Comparison of ENCODE assay signal across 10 cellular contexts in genomic region chr13:98998831-98999634, GRCh38. TPM values are rescaled to one million over a fixed set of nuclear protein-coding genes. Genes with fewer than 3 reads are reported as not detected.
A peak's percentile ranks its signal among the peaks of the same experiment; 100 is the strongest.
DNase-seq lines count a peak whose midpoint lies in the region; ATAC-seq lines count a peak whose summit lies in the region.
"Had no signal": no experiment of that assay in that cellular context is flagged by ENCODE, and none has a peak within 500 bp of the region (broad histone marks: within the 10 kb centered on the region; RNA-seq: fewer than 3 reads in every experiment).

No MANE protein-coding gene starts in this region.

- peak overlapping the region; percentile 11 for H3K27ac ChIP-seq in subcutaneous abdominal adipose tissue (ENCODE audit: low read depth, low read length)

- no peaks in the 10 kb centered on the region for H3K9me3 Mint-ChIP-seq in activated CD8-positive, alpha-beta memory T cell treated with anti-CD3 and anti-CD28 coated beads, Interleukin-2, amount 10 ng/mL, durations not matched to agents 7 days and 5 days (ENCODE audit: low read depth)
- H3K9me3 Mint-ChIP-seq in activated CD4-positive, alpha-beta memory T cell treated with anti-CD3 and anti-CD28 coated beads for 36 hours: no peaks in the 10 kb centered on the region

- ATAC-seq in activated CD8-positive, alpha-beta memory T cell treated with anti-CD3 and anti-CD28 coated beads, Interleukin-2, amount 10 ng/mL, durations not matched to agents 7 days and 5 days: peak; percentile 63
- ATAC-seq in GM19397 (IDR thresholded peaks at IDR 0.05; ENCODE audit: unreplicated experiment): no peak

- no peak overlapping the region for H3K4me3 ChIP-seq in subcutaneous abdominal adipose tissue (ENCODE audit: low read depth in 1 of 5, low read length in 5 of 5)
- H3K4me3 ChIP-seq in H7 (ENCODE audit: insufficient read depth, low read depth, low read length): no peak overlapping the region
- H3K4me3 ChIP-seq: tibial nerve had no signal

- no peak overlapping the region for H3K9ac ChIP-seq in subcutaneous abdominal adipose tissue (ENCODE audit: low read length in 5 of 5)

- H3K27ac Mint-ChIP-seq in activated CD8-positive, alpha-beta memory T cell treated with anti-CD3 and anti-CD28 coated beads, Interleukin-2, amount 10 ng/mL, durations not matched to agents 7 days and 5 days: no peak overlapping the region
- peak overlapping the region; percentile 76 for H3K27ac Mint-ChIP-seq in activated CD4-positive, alpha-beta memory T cell treated with anti-CD3 and anti-CD28 coated beads for 36 hours

- no peaks in the 10 kb centered on the region for H3K36me3 Mint-ChIP-seq in activated CD8-positive, alpha-beta memory T cell treated with anti-CD3 and anti-CD28 coated beads, Interleukin-2, amount 10 ng/mL, durations not matched to agents 7 days and 5 days
- no peaks in the 10 kb centered on the region for H3K36me3 Mint-ChIP-seq in activated CD4-positive, alpha-beta memory T cell treated with anti-CD3 and anti-CD28 coated beads for 36 hours

- no peaks in the 10 kb centered on the region for H3K27me3 Mint-ChIP-seq in activated CD8-positive, alpha-beta memory T cell treated with anti-CD3 and anti-CD28 coated beads, Interleukin-2, amount 10 ng/mL, durations not matched to agents 7 days and 5 days
- no peaks in the 10 kb centered on the region for H3K27me3 Mint-ChIP-seq in activated CD4-positive, alpha-beta memory T cell treated with anti-CD3 and anti-CD28 coated beads for 36 hours

- H3K27me3 ChIP-seq in subcutaneous abdominal adipose tissue (ENCODE audit: control insufficient read depth in 5 of 5, insufficient read depth in 4 of 5, low read length in 5 of 5) (peaks cover 0 to 8% (median 0%) of the 10 kb centered on the region in 5 donors), H7 (ENCODE audit: control insufficient read depth, insufficient read depth, low read length) (no peaks in the 10 kb centered on the region)
- H3K27me3 ChIP-seq: tibial nerve had no signal

- POLR2A ChIA-PET in activated CD4-positive, alpha-beta memory T cell treated with anti-CD3 and anti-CD28 coated beads for 36 hours (lab: Charles Lee): no interaction called here

- no peak overlapping the region for H3K4me3 Mint-ChIP-seq in activated CD8-positive, alpha-beta memory T cell treated with anti-CD3 and anti-CD28 coated beads, Interleukin-2, amount 10 ng/mL, durations not matched to agents 7 days and 5 days
- H3K4me3 Mint-ChIP-seq in activated CD4-positive, alpha-beta memory T cell treated with anti-CD3 and anti-CD28 coated beads for 36 hours: peak overlapping the region; percentile 31

- DNase-seq in activated CD8-positive, alpha-beta memory T cell treated with anti-CD3 and anti-CD28 coated beads, Interleukin-2, amount 10 ng/mL, durations not matched to agents 7 days and 5 days: peak; percentile 47
- DNase-seq in activated CD8-positive, alpha-beta memory T cell treated with anti-CD3 and anti-CD28 coated beads for 24 hours: no peak
- DNase-seq in activated CD4-positive, alpha-beta memory T cell treated with anti-CD3 and anti-CD28 coated beads for 36 hours: peak; percentile 56
- DNase-seq in glomerular visceral epithelial cell (ENCODE audit: extremely low spot score) (peak; percentile 59), NCI-H510A treated with DMSO at 0.1 percent for 48 hours (lab: John Stamatoyannopoulos, UW) (no peak), H7 (no peak)
- DNase-seq: nucleus accumbens had no signal

- CTCF ChIA-PET in activated CD8-positive, alpha-beta memory T cell treated with anti-CD3 and anti-CD28 coated beads, Interleukin-2, amount 10 ng/mL, durations not matched to agents 7 days and 5 days (lab: Charles Lee): no interaction called here
- CTCF ChIA-PET in activated CD4-positive, alpha-beta memory T cell treated with anti-CD3 and anti-CD28 coated beads for 36 hours (lab: Charles Lee): interaction anchor here (0.9 kb wide), 1 partner anchor 30 kb away, joined by 3 read pairs; no protein-coding TSS in a partner anchor

- H3K9me3 ChIP-seq in subcutaneous abdominal adipose tissue (ENCODE audit: control insufficient read depth in 5 of 5, low read length in 5 of 5): no peaks in the 10 kb centered on the region
- H3K9me3 ChIP-seq: tibial nerve had no signal

- peaks cover 4 to 61% (median 25%) of the 10 kb centered on the region in 5 donors for H3K4me1 ChIP-seq in subcutaneous abdominal adipose tissue (ENCODE audit: control insufficient read depth in 5 of 5, insufficient read depth in 5 of 5, low read length in 5 of 5)

- intact Hi-C loops in activated CD4-positive, alpha-beta memory T cell treated with anti-CD3 and anti-CD28 coated beads for 36 hours (cut with micrococcal nuclease): loop anchor here (1.0 to 5.0 kb wide), 5 partner anchors 18 to 88 kb away; no protein-coding TSS in a partner anchor

- H3K4me1 Mint-ChIP-seq in activated CD8-positive, alpha-beta memory T cell treated with anti-CD3 and anti-CD28 coated beads, Interleukin-2, amount 10 ng/mL, durations not matched to agents 7 days and 5 days: peaks cover 42% of the 10 kb centered on the region
- peaks cover 90% of the 10 kb centered on the region for H3K4me1 Mint-ChIP-seq in activated CD4-positive, alpha-beta memory T cell treated with anti-CD3 and anti-CD28 coated beads for 36 hours (ENCODE audit: low read depth)

- H3K36me3 ChIP-seq in subcutaneous abdominal adipose tissue (ENCODE audit: control insufficient read depth in 5 of 5, insufficient read depth in 5 of 5, low read length in 5 of 5) (no peaks in the 10 kb centered on the region), H7 (replicated peaks; ENCODE audit: control insufficient read depth, insufficient read depth, low read length) (no peaks in the 10 kb centered on the region)
- H3K36me3 ChIP-seq: tibial nerve had no signal

RNA-seq across cellular contexts. Expression of gene DOCK9, which starts 21.2 kb away (rescaled TPM):
- total RNA-seq in activated CD8-positive, alpha-beta memory T cell treated with anti-CD3 and anti-CD28 coated beads, Interleukin-2, amount 10 ng/mL, durations not matched to agents 7 days and 5 days: 10 to 100 TPM; 37.5 to 79.9 TPM
- 10 to 100 TPM; 57.2 to 59.0 TPM for total RNA-seq in activated CD4-positive, alpha-beta memory T cell treated with anti-CD3 and anti-CD28 coated beads for 36 hours
- 5.1 and 7.7 TPM in 2 replicates for total RNA-seq in H7 (2014; rRNA removed; shearing (Covaris generic))

Comparison
In these comparisons a context has a peak if more than half of its experiments do, and no peak if none do; other contexts are left out.
1. DNase-seq: peak in activated CD8-positive, alpha-beta memory T cell treated with anti-CD3 and anti-CD28 coated beads, Interleukin-2, amount 10 ng/mL, durations not matched to agents 7 days and 5 days (single experiment), activated CD4-positive, alpha-beta memory T cell treated with anti-CD3 and anti-CD28 coated beads for 36 hours (single experiment) and glomerular visceral epithelial cell (single experiment); none in activated CD8-positive, alpha-beta memory T cell treated with anti-CD3 and anti-CD28 coated beads for 24 hours (single experiment), NCI-H510A treated with DMSO at 0.1 percent for 48 hours (single experiment) and H7 (single experiment).